Comparison of ENCODE assay signal across 13 cellular contexts in the genomic region with DNA sequence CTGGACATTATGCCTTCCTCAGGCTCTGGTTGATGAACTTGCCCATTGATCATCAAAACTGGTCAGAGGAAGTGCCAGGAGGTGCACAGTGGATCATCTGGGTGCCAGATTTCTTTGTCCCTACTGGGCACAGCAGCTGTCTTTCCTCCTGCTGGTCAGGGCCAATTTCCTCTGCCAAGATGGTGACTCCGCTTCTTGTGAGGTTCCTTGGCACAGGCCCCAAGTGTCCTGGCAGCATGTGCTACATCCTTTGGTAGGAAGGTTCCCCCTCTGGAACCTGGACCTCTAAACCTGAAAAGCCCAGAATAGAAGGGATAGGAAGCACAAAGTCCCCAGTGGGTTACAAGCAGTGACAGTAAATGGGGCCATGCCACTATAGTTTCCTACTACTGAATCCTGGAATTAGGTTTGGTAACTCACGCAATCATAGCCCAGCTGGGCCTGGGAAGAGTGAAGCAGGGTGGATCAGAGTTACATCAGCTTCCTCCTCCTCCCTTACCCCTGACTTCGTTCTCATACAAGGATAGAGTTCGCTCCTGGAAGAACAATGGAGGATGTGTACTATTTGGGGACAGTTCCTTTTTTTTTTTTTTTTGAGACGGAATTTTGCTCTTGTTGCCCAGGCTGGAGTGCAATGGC.
A peak's percentile ranks its signal among the peaks of the same experiment; 100 is the strongest.
DNase-seq lines count a peak whose midpoint lies in the region; ATAC-seq and TF ChIP-seq lines count a peak whose summit lies in the region.
"Had no signal": no experiment of that assay in that cellular context is flagged by ENCODE, and none has a peak within 500 bp of the region (broad histone marks: within the 10 kb centered on the region; RNA-seq: fewer than 3 reads in every experiment).

No MANE protein-coding gene starts in this region.

- DNase-seq in Right ventricle myocardium superior (peak; percentile 42), right atrium auricular region (ENCODE audit: low spot score) (no peak), MG63 (peak; percentile 47), islet precursor cell (peak; percentile 23), vagina (ENCODE audit: extremely low spot score in 2 of 2) (peak; percentile 74 to 79), activated gamma-delta T cell treated with Interleukin-2 at 50 U/mL for 16 hours (no peak), MV-4-11 (lab: John Stamatoyannopoulos, UW) (no peak)
- DNase-seq: BE2C; CD4-positive, alpha-beta memory T cell; DMS79; H9 had no signal

- no peak overlapping the region for H3K4me3 ChIP-seq in right atrium auricular region
- no peak overlapping the region for H3K4me3 ChIP-seq in MG63
- H3K4me3 ChIP-seq in vagina: no peak overlapping the region
- H3K4me3 ChIP-seq: GM23338 had no signal

- H3K9me3 ChIP-seq in right atrium auricular region (peaks cover 0 to 13% of the 10 kb centered on the region in 2 donors), MG63 (peaks cover 8% of the 10 kb centered on the region), vagina (no peaks in the 10 kb centered on the region)
- H3K9me3 ChIP-seq: BE2C had no signal

- no peak for ATAC-seq in Right ventricle myocardium superior (ENCODE audit: poor library complexity)
- ATAC-seq: GM23338 had no signal

- no peak overlapping the region for H3K27ac ChIP-seq in right atrium auricular region
- no peak overlapping the region for H3K27ac ChIP-seq in vagina
- H3K27ac ChIP-seq: C4-2B had no signal

- no peaks in the 10 kb centered on the region for H3K36me3 ChIP-seq in right atrium auricular region
- no peaks in the 10 kb centered on the region for H3K36me3 ChIP-seq in MG63
- no peaks in the 10 kb centered on the region for H3K36me3 ChIP-seq in vagina
- H3K36me3 ChIP-seq: BE2C had no signal

- intact Hi-C loops in Right ventricle myocardium superior (cut with DNase I) (no loop called here), vagina (cut with DNase I) (no loop called here)

- TF ChIP-seq CTCF in right atrium auricular region (IDR thresholded peaks at IDR 0.05) (no peak), vagina (IDR thresholded peaks at IDR 0.05) (no peak)

- H3K4me1 ChIP-seq in right atrium auricular region: no peaks in the 10 kb centered on the region
- no peaks in the 10 kb centered on the region for H3K4me1 ChIP-seq in vagina
- H3K4me1 ChIP-seq: BE2C had no signal

- no peaks in the 10 kb centered on the region for H3K27me3 ChIP-seq in right atrium auricular region
- H3K27me3 ChIP-seq in MG63: no peaks in the 10 kb centered on the region
- H3K27me3 ChIP-seq in vagina: no peaks in the 10 kb centered on the region
- H3K27me3 ChIP-seq: BE2C had no signal

- no peak for TF ChIP-seq POLR2A in vagina (IDR thresholded peaks at IDR 0.05)

Comparison
In these comparisons a context has a peak if more than half of its experiments do, and no peak if none do; other contexts are left out.
1. DNase-seq: peak in Right ventricle myocardium superior (single experiment), MG63 (single experiment), islet precursor cell (single experiment) and vagina (2 of 2); none in right atrium auricular region (single experiment), activated gamma-delta T cell treated with Interleukin-2 at 50 U/mL for 16 hours (single experiment) and MV-4-11 (single experiment).